ENCODE assay signal across 1 cellular context in genomic region chr12:644293-644639, GRCh38.
TF ChIP-seq lines count a peak whose summit lies in the region.

No MANE protein-coding gene starts in this region.

TF ChIP-seq in IMR-90, 13 proteins besides CTCF, POLR2A, EP300 and RAD21 (continued from another document):
- TF ChIP-seq, protein P1, sequence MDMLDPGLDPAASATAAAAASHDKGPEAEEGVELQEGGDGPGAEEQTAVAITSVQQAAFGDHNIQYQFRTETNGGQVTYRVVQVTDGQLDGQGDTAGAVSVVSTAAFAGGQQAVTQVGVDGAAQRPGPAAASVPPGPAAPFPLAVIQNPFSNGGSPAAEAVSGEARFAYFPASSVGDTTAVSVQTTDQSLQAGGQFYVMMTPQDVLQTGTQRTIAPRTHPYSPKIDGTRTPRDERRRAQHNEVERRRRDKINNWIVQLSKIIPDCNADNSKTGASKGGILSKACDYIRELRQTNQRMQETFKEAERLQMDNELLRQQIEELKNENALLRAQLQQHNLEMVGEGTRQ (IDR thresholded peaks at IDR 0.05; ENCODE audit: low read depth, low read length) = no peak
